ENCODE assay signal across 20 cellular contexts in genomic region chr2:45281311-45281710, GRCh38.
DNase-seq lines count a peak whose midpoint lies in the region; ATAC-seq and TF ChIP-seq lines count a peak whose summit lies in the region.
"Had no signal": no experiment of that assay in that cellular context is flagged by ENCODE, and none has a peak within 500 bp of the region (broad histone marks: within the 10 kb centered on the region; RNA-seq: fewer than 3 reads in every experiment).

No MANE protein-coding gene starts in this region.

- H3K4me1 Mint-ChIP-seq in MCF 10A (ENCODE audit: insufficient read depth, unreplicated experiment): peaks cover 29% of the 10 kb centered on the region
- peaks cover 34% of the 10 kb centered on the region for H3K4me1 Mint-ChIP-seq in nephron
- H3K4me1 Mint-ChIP-seq in stimulated activated naive B cell treated with anti-CD40 and anti-IgM and Interleukin-4, amounts not matched to agents 10 μg/mL and 1 μg/mL and 100 μg/mL, for 72 hours: no peaks in the 10 kb centered on the region
- no peaks in the 10 kb centered on the region for H3K4me1 Mint-ChIP-seq in activated naive CD8-positive, alpha-beta T cell treated with anti-CD3 and anti-CD28 coated beads, Interleukin-2, amount 50 U/mL, for 24 hours
- H3K4me1 Mint-ChIP-seq: B cell had no signal

- POLR2A ChIA-PET in MCF 10A (lab: Yijun Ruan, JAX): no interaction called here

- DNase-seq in MCF 10A (ENCODE audit: unreplicated experiment) (no peak), breast epithelium (ENCODE audit: low spot score in 2 of 2) (no peak), NCI-H82 treated with DMSO at 0.1 percent for 48 hours (lab: John Stamatoyannopoulos, UW; ENCODE audit: unreplicated experiment) (no peak), stomach (no peak)
- DNase-seq in stimulated activated naive B cell treated with anti-CD40 and anti-IgM and Interleukin-4, amounts not matched to agents 10 μg/mL and 1 μg/mL and 100 μg/mL, for 72 hours: no peak
- DNase-seq in activated naive CD8-positive, alpha-beta T cell treated with anti-CD3 and anti-CD28 coated beads, Interleukin-2, amount 50 U/mL, for 24 hours: no peak
- DNase-seq: AML-193; Caco-2; Calu3; CD4-positive, alpha-beta T cell; CD8-positive, alpha-beta T cell; DMS79 treated with DMSO at 0.1 percent for 48 hours; GF-D8 had no signal

- CTCF ChIA-PET in MCF 10A (lab: Yijun Ruan, JAX): no interaction called here

- H3K4me3 ChIP-seq in breast epithelium: no peak overlapping the region
- H3K4me3 ChIP-seq in stomach: no peak overlapping the region
- H3K4me3 ChIP-seq: A549; BLaER1 treated with 17β-estradiol and CSF1 and Interleukin-3, amounts not matched to agents 10 nM and 100 nM had no signal

- no peak overlapping the region for H3K27ac ChIP-seq in breast epithelium
- H3K27ac ChIP-seq in VCaP: peak overlapping the region; percentile 98; the same call in 1 of the 2 replicates
- H3K27ac ChIP-seq in stomach: no peak overlapping the region
- H3K27ac ChIP-seq: 22Rv1; A549; BLaER1 treated with 17β-estradiol and CSF1 and Interleukin-3, amounts not matched to agents 10 nM and 100 nM; C4-2B had no signal

- intact Hi-C loops in MCF 10A (cut with micrococcal nuclease) (loop anchor here (5.0 kb wide), 1 partner anchor 109 kb away; no protein-coding TSS in a partner anchor), breast epithelium (cut with DNase I; ENCODE audit: low total_unique reads) (loop anchor here (5.0 kb wide), 1 partner anchor 944 kb away; no protein-coding TSS in a partner anchor), stomach (cut with DNase I; ENCODE audit: low total_unique reads) (no loop called here)

- ATAC-seq in stimulated activated naive B cell treated with anti-CD40 and anti-IgM and Interleukin-4, amounts not matched to agents 10 μg/mL and 1 μg/mL and 100 μg/mL, for 72 hours (replicated peaks): no peak
- no peak for ATAC-seq in activated naive CD8-positive, alpha-beta T cell treated with anti-CD3 and anti-CD28 coated beads, Interleukin-2, amount 50 U/mL, for 24 hours
- ATAC-seq: A549; CD8-positive, alpha-beta T cell had no signal

- H3K4me3 Mint-ChIP-seq in MCF 10A (ENCODE audit: unreplicated experiment) (no peak overlapping the region), nephron (no peak overlapping the region)
- H3K4me3 Mint-ChIP-seq in stimulated activated naive B cell treated with anti-CD40 and anti-IgM and Interleukin-4, amounts not matched to agents 10 μg/mL and 1 μg/mL and 100 μg/mL, for 72 hours: no peak overlapping the region
- H3K4me3 Mint-ChIP-seq in activated naive CD8-positive, alpha-beta T cell treated with anti-CD3 and anti-CD28 coated beads, Interleukin-2, amount 50 U/mL, for 24 hours: no peak overlapping the region
- H3K4me3 Mint-ChIP-seq: B cell; CD4-positive, alpha-beta T cell; CD8-positive, alpha-beta T cell had no signal

- no peaks in the 10 kb centered on the region for H3K27me3 ChIP-seq in breast epithelium
- no peaks in the 10 kb centered on the region for H3K27me3 ChIP-seq in stomach
- H3K27me3 ChIP-seq: BLaER1 treated with 17β-estradiol and CSF1 and Interleukin-3, amounts not matched to agents 10 nM and 100 nM had no signal

- TF ChIP-seq EP300 in stomach (IDR thresholded peaks at IDR 0.05): no peak

- no peak for TF ChIP-seq POLR2A in breast epithelium (IDR thresholded peaks at IDR 0.05)
- TF ChIP-seq POLR2A in stomach (IDR thresholded peaks at IDR 0.05): no peak

- peak overlapping the region; percentile 44 for H3K27ac Mint-ChIP-seq in MCF 10A (ENCODE audit: low read depth, unreplicated experiment)
- H3K27ac Mint-ChIP-seq in nephron: peak overlapping the region; percentile 29 to 78 (median 74)
- peak overlapping the region; percentile 37 for H3K27ac Mint-ChIP-seq in stimulated activated naive B cell treated with anti-CD40 and anti-IgM and Interleukin-4, amounts not matched to agents 10 μg/mL and 1 μg/mL and 100 μg/mL, for 72 hours
- H3K27ac Mint-ChIP-seq in activated naive CD8-positive, alpha-beta T cell treated with anti-CD3 and anti-CD28 coated beads, Interleukin-2, amount 50 U/mL, for 24 hours: no peak overlapping the region
- H3K27ac Mint-ChIP-seq: B cell; CD4-positive, alpha-beta T cell; CD8-positive, alpha-beta T cell had no signal

- H3K36me3 ChIP-seq in breast epithelium: no peaks in the 10 kb centered on the region
- H3K36me3 ChIP-seq in stomach: no peaks in the 10 kb centered on the region
- H3K36me3 ChIP-seq: BLaER1 treated with 17β-estradiol and CSF1 and Interleukin-3, amounts not matched to agents 10 nM and 100 nM had no signal

- H3K36me3 Mint-ChIP-seq in MCF 10A (ENCODE audit: insufficient read depth, unreplicated experiment) (no peaks in the 10 kb centered on the region), nephron (ENCODE audit: low read depth) (no peaks in the 10 kb centered on the region)
- H3K36me3 Mint-ChIP-seq in stimulated activated naive B cell treated with anti-CD40 and anti-IgM and Interleukin-4, amounts not matched to agents 10 μg/mL and 1 μg/mL and 100 μg/mL, for 72 hours: no peaks in the 10 kb centered on the region
- no peaks in the 10 kb centered on the region for H3K36me3 Mint-ChIP-seq in activated naive CD8-positive, alpha-beta T cell treated with anti-CD3 and anti-CD28 coated beads, Interleukin-2, amount 50 U/mL, for 24 hours (ENCODE audit: low read depth)
- H3K36me3 Mint-ChIP-seq: CD8-positive, alpha-beta T cell had no signal

- TF ChIP-seq CTCF in MCF 10A (IDR thresholded peaks at IDR 0.05; ENCODE audit: unreplicated experiment): no peak
- no peak for TF ChIP-seq CTCF in breast epithelium (IDR thresholded peaks at IDR 0.05)
- no peak for TF ChIP-seq CTCF in VCaP (conservative IDR thresholded peaks at IDR 0.05)
- TF ChIP-seq CTCF in nephron (IDR thresholded peaks at IDR 0.05; ENCODE audit: unreplicated experiment in 3 of 3): no peak
- TF ChIP-seq CTCF in stomach (IDR thresholded peaks at IDR 0.05): no peak

- H3K9me3 Mint-ChIP-seq in MCF 10A (ENCODE audit: unreplicated experiment) (no peaks in the 10 kb centered on the region), nephron (peaks cover 3% of the 10 kb centered on the region)
- no peaks in the 10 kb centered on the region for H3K9me3 Mint-ChIP-seq in stimulated activated naive B cell treated with anti-CD40 and anti-IgM and Interleukin-4, amounts not matched to agents 10 μg/mL and 1 μg/mL and 100 μg/mL, for 72 hours
- no peaks in the 10 kb centered on the region for H3K9me3 Mint-ChIP-seq in activated naive CD8-positive, alpha-beta T cell treated with anti-CD3 and anti-CD28 coated beads, Interleukin-2, amount 50 U/mL, for 24 hours
- H3K9me3 Mint-ChIP-seq: CD4-positive, alpha-beta T cell; CD8-positive, alpha-beta T cell had no signal

- H3K27me3 Mint-ChIP-seq in MCF 10A (ENCODE audit: insufficient read depth, unreplicated experiment) (no peaks in the 10 kb centered on the region), nephron (ENCODE audit: low read depth) (peaks cover 19% of the 10 kb centered on the region)
- peaks cover 0 to 21% of the 10 kb centered on the region in 2 donors for H3K27me3 Mint-ChIP-seq in stimulated activated naive B cell treated with anti-CD40 and anti-IgM and Interleukin-4, amounts not matched to agents 10 μg/mL and 1 μg/mL and 100 μg/mL, for 72 hours
- peaks cover 1% of the 10 kb centered on the region for H3K27me3 Mint-ChIP-seq in activated naive CD8-positive, alpha-beta T cell treated with anti-CD3 and anti-CD28 coated beads, Interleukin-2, amount 50 U/mL, for 24 hours

- H3K9me3 ChIP-seq in breast epithelium (no peaks in the 10 kb centered on the region), stomach (peaks cover 0 to 5% (median 0%) of the 10 kb centered on the region in 4 donors)
- H3K9me3 ChIP-seq: A549, Caco-2 had no signal

- no TSS peak for BruUV-seq in MCF 10A (replicated peaks; lab: Mats Ljungman, UMichigan)

- no peaks in the 10 kb centered on the region for H3K4me1 ChIP-seq in breast epithelium
- peaks cover 5 to 17% (median 13%) of the 10 kb centered on the region in 4 donors for H3K4me1 ChIP-seq in stomach
- H3K4me1 ChIP-seq: BLaER1 treated with 17β-estradiol and CSF1 and Interleukin-3, amounts not matched to agents 10 nM and 100 nM had no signal

- 66 to 86% (median 75%) methylated on average over 7 of the region's 7 CpGs for WGBS in stomach, 5 donors
